Comparison of ENCODE assay signal across 3 cellular contexts in genomic region chr11:33987545-33987944, GRCh38.
"Had no signal": no experiment of that assay in that cellular context is flagged by ENCODE, and none has a peak within 500 bp of the region (broad histone marks: within the 10 kb centered on the region; RNA-seq: fewer than 3 reads in every experiment).

No MANE protein-coding gene starts in this region.

- H3K36me3 ChIP-seq: HAP-1 had no signal

- H2AFZ ChIP-seq: GM23248 had no signal

- H3K27ac ChIP-seq: GM23248, HL-60 had no signal

- H3K4me3 ChIP-seq: GM23248, HAP-1 had no signal

- H3K9ac ChIP-seq: GM23248 had no signal

- H3K9me3 ChIP-seq: HAP-1 had no signal

- H3K4me1 ChIP-seq: HAP-1 had no signal
